8 cellular contexts compared by ENCODE assay signal in genomic region chr17:57004944-57005579, GRCh38. TPM values are rescaled to one million over a fixed set of nuclear protein-coding genes. Genes with fewer than 3 reads are reported as not detected.
DNase-seq lines count a peak whose midpoint lies in the region; ATAC-seq and TF ChIP-seq lines count a peak whose summit lies in the region.

No MANE protein-coding gene starts in this region.

- ATAC-seq in psoas muscle = peak; percentile 39 to 73 (median 52)

- H3K9me3 ChIP-seq in psoas muscle (no peaks in the 10 kb centered on the region), MG63 (no peaks in the 10 kb centered on the region)

- CTCF ChIA-PET in HEK293T (lab: Yijun Ruan, JAX) = no interaction called here

- intact Hi-C loops in psoas muscle (cut with DNase I) = loop anchor here (5.0 kb wide), 2 partner anchors 37 to 47 kb away; no protein-coding TSS in a partner anchor

- H3K27me3 ChIP-seq in psoas muscle (ENCODE audit: insufficient read depth in 3 of 3, low read length in 2 of 3) (no peaks in the 10 kb centered on the region), MG63 (no peaks in the 10 kb centered on the region)

- no peak overlapping the region for H3K27ac ChIP-seq in psoas muscle

- in situ Hi-C loops in T47D (cut with HindIII; ENCODE audit: low pct_unique_long_range_greater_than_20kb, low sequenced_read_pairs) = no loop called here

- H3K36me3 ChIP-seq in psoas muscle (ENCODE audit: insufficient read depth in 1 of 2, low read depth in 1 of 2) (peaks cover 3 to 59% of the 10 kb centered on the region in 2 donors), MG63 (no peaks in the 10 kb centered on the region; the same call in 1 of the 2 replicates)

- POLR2A ChIA-PET in HEK293T (lab: Yijun Ruan, JAX) = interaction anchor here (0.7 kb wide), 1 partner anchor 30 kb away, joined by 3 read pairs; no protein-coding TSS in a partner anchor

- 68 to 83% (median 70%) methylated on average over 8 of the region's 8 CpGs for WGBS in psoas muscle, 3 donors

- no peak overlapping the region for H3K4me3 ChIP-seq in LNCaP clone FGC (ENCODE audit: low read depth, low read length)
- H3K4me3 ChIP-seq in psoas muscle = no peak overlapping the region
- H3K4me3 ChIP-seq in MG63 = no peak overlapping the region

- H3K4me1 ChIP-seq in psoas muscle = no peaks in the 10 kb centered on the region

- DNase-seq in NCI-H1436 (lab: John Stamatoyannopoulos, UW) = peak; percentile 39
- DNase-seq in NCI-H1436 treated with DMSO at 0.1 percent for 48 hours (lab: John Stamatoyannopoulos, UW) = no peak
- DNase-seq in HEK293T (ENCODE audit: extremely low spot score) = peak; percentile 43
- DNase-seq in LNCaP clone FGC (ENCODE audit: low read depth) = no peak
- DNase-seq in T47D (ENCODE audit: low read depth in 1 of 2, low spot score in 1 of 2) = peak; percentile 26 to 70
- DNase-seq in psoas muscle = no peak
- no peak for DNase-seq in activated CD4-positive, alpha-beta T cell treated with anti-CD3 and anti-CD28 coated beads for 48 hours
- no peak for DNase-seq in MG63

- peak; percentile 54 for TF ChIP-seq CTCF in LNCaP clone FGC (IDR thresholded peaks at IDR 0.05; ENCODE audit: control insufficient read depth, extremely low read depth, insufficient read depth)
- peak; percentile 36 for TF ChIP-seq CTCF in psoas muscle (IDR thresholded peaks at IDR 0.05)

TF ChIP-seq in HEK293T, 16 proteins besides CTCF, POLR2A, EP300 and RAD21:
- TF ChIP-seq PKNOX1 (IDR thresholded peaks at IDR 0.05) = no peak
- no peak for TF ChIP-seq FOXA1 (IDR thresholded peaks at IDR 0.05)
- no peak for TF ChIP-seq CTBP1 (IDR thresholded peaks at IDR 0.05; ENCODE audit: borderline replicate concordance)
- TF ChIP-seq NFRKB (IDR thresholded peaks at IDR 0.05) = no peak
- TF ChIP-seq HDGF (IDR thresholded peaks at IDR 0.05; ENCODE audit: borderline replicate concordance) = no peak
- no peak for TF ChIP-seq BHLHE40 (IDR thresholded peaks at IDR 0.05; ENCODE audit: borderline replicate concordance)
- TF ChIP-seq LEF1 (IDR thresholded peaks at IDR 0.05; ENCODE audit: borderline replicate concordance) = no peak
- no peak for TF ChIP-seq TARDBP (IDR thresholded peaks at IDR 0.05)
- TF ChIP-seq ARNT (IDR thresholded peaks at IDR 0.05) = no peak
- no peak for TF ChIP-seq L3MBTL2 (conservative IDR thresholded peaks at IDR 0.05)
TF ChIP-seq in HEK293T: peak in this region for 0.

RNA-seq across cellular contexts. Expression of gene SCPEP1, which starts 27.1 kb away (rescaled TPM):
- 10 to 100 TPM; 10.3 to 20.8 (median 12.8) TPM for total RNA-seq in psoas muscle
- 10 to 100 TPM in 2 of 3 donors, 1 to 10 TPM in 1; 5.8 to 33.1 (median 10.4) TPM for polyA plus RNA-seq in psoas muscle
- 55.6 and 96.0 TPM in 2 replicates for total RNA-seq in MG63 (2014; rRNA removed; shearing (Covaris generic); ENCODE audit: low replicate concordance)

RNA-seq across cellular contexts. Expression of gene COIL, which starts 44.2 kb away (rescaled TPM):
- 10 to 100 TPM in 2 of 4 donors, 1 to 10 TPM in 2; 7.1 to 12.3 (median 9.7) TPM for total RNA-seq in psoas muscle
- 10 to 100 TPM in 1 of 3 donors, 1 to 10 TPM in 2; 6.6 to 11.7 (median 8.4) TPM for polyA plus RNA-seq in psoas muscle
- 14.2 and 19.3 TPM in 2 replicates for total RNA-seq in MG63 (2014; rRNA removed; shearing (Covaris generic); ENCODE audit: low replicate concordance)

Comparison
In these comparisons a context has a peak if more than half of its experiments do, and no peak if none do; other contexts are left out.
1. DNase-seq: peak in NCI-H1436 (single experiment), HEK293T (single experiment) and T47D (2 of 2); none in NCI-H1436 treated with DMSO at 0.1 percent for 48 hours (single experiment), LNCaP clone FGC (single experiment), psoas muscle (0 of 2), activated CD4-positive, alpha-beta T cell treated with anti-CD3 and anti-CD28 coated beads for 48 hours (single experiment) and MG63 (single experiment).